25 cellular contexts compared by ENCODE assay signal in the genomic region with DNA sequence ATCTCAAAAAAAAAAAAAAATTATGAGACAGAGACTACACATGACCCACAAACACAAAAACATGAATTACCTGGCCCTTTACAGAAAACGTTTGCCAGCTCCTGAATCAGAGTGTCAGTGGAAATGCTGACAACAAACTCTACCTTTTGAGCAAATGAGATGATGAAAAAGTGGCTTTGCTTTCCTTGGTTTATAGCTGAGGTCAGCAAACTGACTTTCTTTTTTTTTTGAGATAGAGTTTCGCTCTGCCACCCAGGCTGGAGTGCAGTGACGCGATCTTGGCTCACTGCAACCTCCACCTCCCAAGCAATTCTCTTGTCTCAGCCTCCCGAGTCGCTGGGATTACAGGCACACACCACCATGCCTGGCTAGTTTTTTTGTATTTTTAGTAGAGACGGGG. TPM values are rescaled to one million over a fixed set of nuclear protein-coding genes. Genes with fewer than 3 reads are reported as not detected.
DNase-seq lines count a peak whose midpoint lies in the region; ATAC-seq, FAIRE-seq and TF ChIP-seq lines count a peak whose summit lies in the region.
"Had no signal": no experiment of that assay in that cellular context is flagged by ENCODE, and none has a peak within 500 bp of the region (broad histone marks: within the 10 kb centered on the region; RNA-seq: fewer than 3 reads in every experiment).

No MANE protein-coding gene starts in this region.

- H3K4me1 ChIP-seq in A549 = no peaks in the 10 kb centered on the region
- peaks cover 0 to 6% of the 10 kb centered on the region in 2 experiments; a peak in 1 of 5 replicates for H3K4me1 ChIP-seq in K562 (replicated peaks in 1 of 2; ENCODE audit: control insufficient read depth in 2 of 2, insufficient read depth in 2 of 2, low read length in 2 of 2)
- peaks cover 13% of the 10 kb centered on the region for H3K4me1 ChIP-seq in muscle layer of colon (ENCODE audit: insufficient read depth, low read length)
- H3K4me1 ChIP-seq in stomach = peaks cover 0 to 16% (median 2%) of the 10 kb centered on the region in 4 donors
- H3K4me1 ChIP-seq in CD4-positive, alpha-beta memory T cell (ENCODE audit: insufficient read depth, low read length) = no peaks in the 10 kb centered on the region

- H3K36me3 ChIP-seq in K562 (ENCODE audit: control insufficient read depth, insufficient read depth, low read length) = peaks cover 19% of the 10 kb centered on the region; the same call in 1 of the 3 replicates
- H3K36me3 ChIP-seq in muscle layer of colon (ENCODE audit: insufficient read depth, low read length) = peaks cover 13% of the 10 kb centered on the region
- peaks cover 3 to 58% (median 48%) of the 10 kb centered on the region in 4 donors for H3K36me3 ChIP-seq in stomach
- peaks cover 14% of the 10 kb centered on the region for H3K36me3 ChIP-seq in CD4-positive, alpha-beta memory T cell (ENCODE audit: insufficient read depth, low read length)

- no peak overlapping the region for H3K4me2 ChIP-seq in A549
- no peak overlapping the region for H3K4me2 ChIP-seq in K562 (ENCODE audit: insufficient read depth, low read length)
- H3K4me2 ChIP-seq: GM23338, PC-9 had no signal

- H3K9me3 Mint-ChIP-seq in CD4-positive, alpha-beta memory T cell = peaks cover 0 to 2% (median 0%) of the 10 kb centered on the region in 8 donors

- no peak overlapping the region for H2AFZ ChIP-seq in K562 (ENCODE audit: low read depth, low read length)
- H2AFZ ChIP-seq: GM23338, PC-9 had no signal

- no peak overlapping the region for H3K4me3 ChIP-seq in A549
- H3K4me3 ChIP-seq in K562 = no peak overlapping the region
- H3K4me3 ChIP-seq in muscle layer of colon (ENCODE audit: low read depth in 1 of 2, low read length in 2 of 2) = no peak overlapping the region
- H3K4me3 ChIP-seq in stomach = no peak overlapping the region
- H3K4me3 ChIP-seq in CD4-positive, alpha-beta memory T cell (ENCODE audit: low read length in 2 of 2) = no peak overlapping the region
- H3K4me3 ChIP-seq: GM23338, HAP-1, PC-9 had no signal

- no peaks in the 10 kb centered on the region for H4K20me1 ChIP-seq in K562 (replicated peaks; ENCODE audit: control insufficient read depth, insufficient read depth, low read length)

- no peaks in the 10 kb centered on the region for H3K79me2 ChIP-seq in K562 (ENCODE audit: control insufficient read depth, insufficient read depth, low read length)

- DNase-seq in A549 (ENCODE audit: low read depth in 1 of 2, low spot score in 1 of 2) (no peak), K562 (ENCODE audit: extremely low read depth in 1 of 4, low spot score in 3 of 4) (no peak), stomach (no peak), T-helper 17 cell (no peak)
- DNase-seq in CD4-positive, alpha-beta memory T cell = no peak
- no peak for DNase-seq in activated CD8-positive, alpha-beta memory T cell treated with anti-CD3 and anti-CD28 coated beads, Interleukin-2, amount 50 U/mL, for 4 hours
- DNase-seq: 8988T, Kasumi-1, NCI-H1048, NCI-H1417 treated with DMSO at 0.1 percent for 48 hours, NCI-H187 treated with DMSO at 0.1 percent for 48 hours, NCI-H69, PC-9, RPMI8226, SIG-M5 had no signal

- POLR2A ChIA-PET in A549 (lab: Yijun Ruan, JAX) = interaction anchor here (0.7 kb wide), 1 partner anchor 174 kb away, joined by 3 read pairs; no protein-coding TSS in a partner anchor
- POLR2A ChIA-PET in K562 (lab: Yijun Ruan, JAX) = interaction anchor here (0.6 kb wide), 1 partner anchor 555 kb away, joined by 3 read pairs; no protein-coding TSS in a partner anchor
- POLR2A ChIA-PET in CD4-positive, alpha-beta memory T cell (lab: Charles Lee; ENCODE audit: partially characterized antibody) = interaction anchor here (0.5 kb wide), 1 partner anchor 14 kb away, joined by 3 read pairs; no protein-coding TSS in a partner anchor

- intact Hi-C loops in K562 (cut with micrococcal nuclease) = no loop called here
- intact Hi-C loops in stomach (cut with DNase I; ENCODE audit: low total_unique reads) = no loop called here
- intact Hi-C loops in CD4-positive, alpha-beta memory T cell (cut with micrococcal nuclease) = no loop called here

- in situ Hi-C loops in K562 (cut with MboI) = no loop called here

- no peak for TF ChIP-seq RAD21 in A549 (conservative IDR thresholded peaks at IDR 0.05 in 1 of 2, IDR thresholded peaks at IDR 0.05 in 1 of 2)
- TF ChIP-seq RAD21 in K562 (CRISPR knock-in tag; conservative IDR thresholded peaks at IDR 0.05 in 1 of 2, IDR thresholded peaks at IDR 0.05 in 1 of 2) = no peak

- 88% methylated on average over 7 of the region's 7 CpGs for WGBS in A549 (ENCODE audit: missing lambda C conversion rate)
- WGBS in K562 (ENCODE audit: insufficient coverage, low coverage, missing lambda C conversion rate) = 83% methylated on average over 7 of the region's 7 CpGs
- 91 to 97% (median 94%) methylated on average over 7 of the region's 7 CpGs for WGBS in stomach, 5 donors

- H3K27me3 Mint-ChIP-seq in CD4-positive, alpha-beta memory T cell = no peaks in the 10 kb centered on the region
- H3K27me3 Mint-ChIP-seq in T-helper 17 cell = no peaks in the 10 kb centered on the region

- TF ChIP-seq EP300 in A549 (IDR thresholded peaks at IDR 0.05) (no peak), K562 (IDR thresholded peaks at IDR 0.05; ENCODE audit: low read length) (no peak), stomach (IDR thresholded peaks at IDR 0.05) (no peak)

- TF ChIP-seq POLR2A in A549 (IDR thresholded peaks at IDR 0.05; ENCODE audit: low read length) (no peak), K562 (conservative IDR thresholded peaks at IDR 0.05) (no peak), stomach (IDR thresholded peaks at IDR 0.05) (no peak)

- H3K9ac ChIP-seq in K562 (ENCODE audit: insufficient read depth in 1 of 2, low read depth in 2 of 2, low read length in 2 of 2) = no peak overlapping the region
- no peak overlapping the region for H3K9ac ChIP-seq in muscle layer of colon (ENCODE audit: low read length)

- H3K9me1 ChIP-seq in K562 (ENCODE audit: control insufficient read depth, insufficient read depth, low read length) = no peaks in the 10 kb centered on the region

- peaks cover 51% of the 10 kb centered on the region in 2 donors for H3K36me3 Mint-ChIP-seq in CD4-positive, alpha-beta memory T cell
- H3K36me3 Mint-ChIP-seq in T-helper 17 cell (ENCODE audit: low read depth) = peaks cover 21% of the 10 kb centered on the region

- H3K27ac ChIP-seq in A549 (no peak overlapping the region), K562 (ENCODE audit: extremely low read depth, low read depth, low read length) (no peak overlapping the region), muscle layer of colon (ENCODE audit: low read depth, low read length) (peak overlapping the region; percentile 25), stomach (peak overlapping the region; percentile 5 to 77 (median 66))
- H3K27ac ChIP-seq in CD4-positive, alpha-beta memory T cell (ENCODE audit: low read depth, low read length) = no peak overlapping the region
- H3K27ac ChIP-seq: C4-2B, PC-9 had no signal

- H3K4me3 Mint-ChIP-seq in CD4-positive, alpha-beta memory T cell = no peak overlapping the region
- no peak overlapping the region for H3K4me3 Mint-ChIP-seq in T-helper 17 cell
- H3K4me3 Mint-ChIP-seq: GM23338, IgD-negative memory B cell had no signal

- no peak for ATAC-seq in A549
- no peak for ATAC-seq in K562
- ATAC-seq in GM21576 (IDR thresholded peaks at IDR 0.05; ENCODE audit: unreplicated experiment) = no peak
- ATAC-seq in T-helper 17 cell = no peak
- ATAC-seq: GM23338, SK-N-SH treated with all-trans-retinoic acid at 6 μM for 48 hours had no signal

- H3K9me3 ChIP-seq in A549 = peaks cover 10% of the 10 kb centered on the region; the same call in 1 of the 3 replicates
- H3K9me3 ChIP-seq in K562 (replicated peaks; ENCODE audit: control insufficient read depth, insufficient read depth, low read depth, low read length) = no peaks in the 10 kb centered on the region
- no peaks in the 10 kb centered on the region for H3K9me3 ChIP-seq in muscle layer of colon (ENCODE audit: low read length)
- no peaks in the 10 kb centered on the region for H3K9me3 ChIP-seq in stomach
- no peaks in the 10 kb centered on the region for H3K9me3 ChIP-seq in CD4-positive, alpha-beta memory T cell (ENCODE audit: control insufficient read depth in 1 of 2, low read length in 2 of 2)
- no peaks in the 10 kb centered on the region for H3K9me3 ChIP-seq in T-helper 17 cell (ENCODE audit: control insufficient read depth, low read length, poor library complexity, severe bottlenecking)
- H3K9me3 ChIP-seq: HAP-1 had no signal

- FAIRE-seq in A549 (lab: Jason Lieb, UNC) = no peak
- no peak for FAIRE-seq in K562 (lab: Jason Lieb, UNC)
- FAIRE-seq: G401.6, GM12892, HTR-8/SVneo had no signal

- CTCF ChIA-PET in A549 (lab: Yijun Ruan, JAX) = interaction anchor here (0.9 to 1.4 kb wide), 3 partner anchors 9 to 15 kb away, joined by 3 to 5 read pairs (median 4); no protein-coding TSS in a partner anchor
- CTCF ChIA-PET in K562 (lab: Yijun Ruan, JAX; ENCODE audit: low intra/inter-chr PET ratio) = interaction anchor here (0.8 kb wide), 1 partner anchor 13 kb away, joined by 4 read pairs; no protein-coding TSS in a partner anchor
- CTCF ChIA-PET in CD4-positive, alpha-beta memory T cell (lab: Charles Lee; ENCODE audit: partially characterized antibody) = no interaction called here

- BruUV-seq in K562 (replicated peaks; lab: Mats Ljungman, UMichigan) = no TSS peak

- peaks cover 0 to 14% (median under 1%) of the 10 kb centered on the region in 4 donors for H3K4me1 Mint-ChIP-seq in CD4-positive, alpha-beta memory T cell
- H3K4me1 Mint-ChIP-seq in T-helper 17 cell = peaks cover 11% of the 10 kb centered on the region
- H3K4me1 Mint-ChIP-seq: GM23338 had no signal

- H3K27me3 ChIP-seq in K562 (ENCODE audit: control insufficient read depth in 2 of 2, insufficient read depth in 2 of 2, low read length in 2 of 2) (no peaks in the 10 kb centered on the region), muscle layer of colon (ENCODE audit: control insufficient read depth in 1 of 2, insufficient read depth in 2 of 2, low read length in 2 of 2) (no peaks in the 10 kb centered on the region), stomach (no peaks in the 10 kb centered on the region)
- H3K27me3 ChIP-seq in CD4-positive, alpha-beta memory T cell (ENCODE audit: insufficient read depth, low read length) = no peaks in the 10 kb centered on the region

- peak overlapping the region in 1 of 7 donors; percentile 45 for H3K27ac Mint-ChIP-seq in CD4-positive, alpha-beta memory T cell
- no peak overlapping the region for H3K27ac Mint-ChIP-seq in T-helper 17 cell
- H3K27ac Mint-ChIP-seq: GM23338, IgD-negative memory B cell had no signal

- no peak for TF ChIP-seq CTCF in A549 (IDR thresholded peaks at IDR 0.05)
- TF ChIP-seq CTCF in K562 (IDR thresholded peaks at IDR 0.05 in 2 of 3, conservative IDR thresholded peaks at IDR 0.05 in 1 of 3; ENCODE audit: insufficient read depth in 2 of 3, low read depth in 1 of 3, low read length in 3 of 3) = no peak
- no peak for TF ChIP-seq CTCF in stomach (IDR thresholded peaks at IDR 0.05)

RNA-seq across cellular contexts. Expression of gene ZCCHC14, which starts 46.3 kb away (rescaled TPM):
- 3.8 and 5.5 TPM in 2 replicates for polyA plus RNA-seq in A549 (2011; rRNA removed)
- polyA plus RNA-seq in A549 (2012; cell fraction: cytosol; rRNA removed) = 3.8 and 5.3 TPM in 2 replicates
- 10.8 and 15.5 TPM in 2 replicates for polyA plus RNA-seq in A549 (2012; cell fraction: nucleus; rRNA removed)
- polyA plus RNA-seq in A549 (2017; fragmentation: RNase III; extraction: RNeasy Plus Mini Kit Qiagen cat#74134 plus additional on column Dnase treatment) = 6.1 to 7.3 TPM (median 6.5 TPM) in 3 replicates
- polyA minus RNA-seq in A549 (2011; rRNA and poly(A)+ RNA removed) = 7.2 and 8.0 TPM in 2 replicates
- total RNA-seq in K562 (2011; cell fraction: chromatin; rRNA removed; ENCODE audit: low replicate concordance) = 12.3 and 12.8 TPM in 2 replicates
- total RNA-seq in K562 (2011; cell fraction: nucleolus; rRNA removed) = 8.2 and 10.7 TPM in 2 replicates
- total RNA-seq in K562 (2011; cell fraction: nucleoplasm; rRNA removed) = 7.7 and 8.7 TPM in 2 replicates
- total RNA-seq in K562 (2014; rRNA removed) = 3.0 and 3.6 TPM in 2 replicates
- 2.1 and 2.3 TPM in 2 replicates for total RNA-seq in K562 (2014; rRNA removed; fragmentation: Illumina TruSeq; extraction: Trizol)
- 2.9 and 3.3 TPM in 2 replicates for total RNA-seq in K562 (2015; rRNA removed; fragmentation: Illumina TruSeq; extraction: Trizol)
- total RNA-seq in K562 (2021) = 12.4 and 12.8 TPM in 2 replicates
- polyA plus RNA-seq in K562 (2011; rRNA removed) = 1.8 and 2.4 TPM in 2 replicates
- 1.9 and 2.9 TPM in 2 replicates for polyA plus RNA-seq in K562 (2011; cell fraction: cytosol; rRNA removed)
- polyA plus RNA-seq in K562 (2011; cell fraction: nucleus; rRNA removed) = 8.2 and 15.7 TPM in 2 replicates
- polyA plus RNA-seq in K562 (2012) = 7.3 and 8.2 TPM in 2 replicates
- 5.9 and 6.0 TPM in 2 replicates for polyA plus RNA-seq in K562 (2014; fragmentation: Illumina TruSeq; extraction: Trizol)
- 1 to 10 TPM; 1.5 TPM for polyA plus RNA-seq in K562 (2014; fragmentation: Nextera tagmentation; extraction: Ambion mirVana)
- polyA plus RNA-seq in K562 (2014; rRNA removed) = 5.1 and 5.5 TPM in 2 replicates
- 2.8 and 3.0 TPM in 2 replicates for polyA minus RNA-seq in K562 (2011; rRNA and poly(A)+ RNA removed)
- 5.0 and 7.8 TPM in 2 replicates for polyA minus RNA-seq in K562 (2011; cell fraction: cytosol; rRNA and poly(A)+ RNA removed)
- polyA minus RNA-seq in K562 (2011; cell fraction: nucleus; rRNA and poly(A)+ RNA removed) = 6.2 and 6.7 TPM in 2 replicates
- total RNA-seq in stomach = 10 to 100 TPM; 15.9 to 25.9 (median 21.3) TPM
- 1 to 10 TPM; 5.4 to 6.7 (median 6.4) TPM for polyA plus RNA-seq in stomach
- 10 to 100 TPM; 22.7 to 25.1 TPM for total RNA-seq in CD4-positive, alpha-beta memory T cell
- 1 to 10 TPM in 1 of 2 donors, under 1 TPM in 1; 0.21 to 1.1 TPM for polyA plus RNA-seq in CD4-positive, alpha-beta memory T cell
- total RNA-seq in T-helper 17 cell = 10 to 100 TPM; 16.5 to 17.7 TPM

RNA-seq across cellular contexts. Expression of gene MAP1LC3B, which starts 54.3 kb away (rescaled TPM):
- polyA plus RNA-seq in A549 (2011; rRNA removed) (52.3 and 77.7 TPM in 2 replicates), A549 (2017; fragmentation: RNase III; extraction: RNeasy Plus Mini Kit Qiagen cat#74134 plus additional on column Dnase treatment) (92.6 to 95.1 TPM (median 94.1 TPM) in 3 replicates), K562 (2011; rRNA removed) (37.0 and 42.6 TPM in 2 replicates), K562 (2014; fragmentation: Illumina TruSeq; extraction: Trizol) (79.9 and 81.5 TPM in 2 replicates), K562 (2014; fragmentation: Nextera tagmentation; extraction: Ambion mirVana) (10 to 100 TPM; 30.4 to 36.7 TPM), K562 (2014; rRNA removed) (45.5 TPM in 2 replicates), stomach (10 to 100 TPM; 31.5 to 62.0 (median 50.1) TPM)
- polyA plus RNA-seq in A549 (2012; cell fraction: cytosol; rRNA removed) = 22.1 and 24.5 TPM in 2 replicates
- 7.4 and 14.0 TPM in 2 replicates for polyA plus RNA-seq in A549 (2012; cell fraction: nucleus; rRNA removed)
- 23.4 and 27.7 TPM in 2 replicates for polyA minus RNA-seq in A549 (2011; rRNA and poly(A)+ RNA removed)
- 39.2 and 55.8 TPM in 2 replicates for total RNA-seq in K562 (2011; cell fraction: chromatin; rRNA removed; ENCODE audit: low replicate concordance)
- total RNA-seq in K562 (2011; cell fraction: nucleolus; rRNA removed) = 28.3 and 28.9 TPM in 2 replicates
- total RNA-seq in K562 (2011; cell fraction: nucleoplasm; rRNA removed) = 49.8 and 99.0 TPM in 2 replicates
- total RNA-seq in K562 (2014; rRNA removed) (21.3 and 24.9 TPM in 2 replicates), K562 (2014; rRNA removed; fragmentation: Illumina TruSeq; extraction: Trizol) (26.7 and 32.7 TPM in 2 replicates), K562 (2015; rRNA removed; fragmentation: Illumina TruSeq; extraction: Trizol) (16.0 and 16.2 TPM in 2 replicates), K562 (2021) (73.1 and 77.4 TPM in 2 replicates), stomach (100 to 1,000 TPM in 1 of 5 donors, 10 to 100 TPM in 4; 24.6 to 111 (median 50.1) TPM), T-helper 17 cell (100 to 1,000 TPM in 1 of 2 donors, 10 to 100 TPM in 1; 90.6 to 102 TPM)
- polyA plus RNA-seq in K562 (2011; cell fraction: cytosol; rRNA removed) = 17.6 and 25.2 TPM in 2 replicates
- polyA plus RNA-seq in K562 (2011; cell fraction: nucleus; rRNA removed) = 16.4 and 19.9 TPM in 2 replicates
- 57.7 and 110 TPM in 2 replicates for polyA plus RNA-seq in K562 (2012)
- polyA minus RNA-seq in K562 (2011; rRNA and poly(A)+ RNA removed) = 21.9 and 25.6 TPM in 2 replicates
- 23.5 and 24.3 TPM in 2 replicates for polyA minus RNA-seq in K562 (2011; cell fraction: cytosol; rRNA and poly(A)+ RNA removed)
- 8.3 and 11.6 TPM in 2 replicates for polyA minus RNA-seq in K562 (2011; cell fraction: nucleus; rRNA and poly(A)+ RNA removed)
- total RNA-seq in CD4-positive, alpha-beta memory T cell = 10 to 100 TPM; 67.2 to 72.1 TPM
- 100 to 1,000 TPM; 133 to 172 TPM for polyA plus RNA-seq in CD4-positive, alpha-beta memory T cell

Comparison
In these comparisons a context has a peak if more than half of its experiments do, and no peak if none do; other contexts are left out.
1. H3K27ac ChIP-seq: peak in muscle layer of colon (single experiment) and stomach (5 of 5); none in A549 (0 of 2), K562 (single experiment) and CD4-positive, alpha-beta memory T cell (single experiment).
2. Of the 35 proteins assayed by ChIP-seq in both K562 and A549: peak only in K562: none; only in A549: none; in both: MAFK; in neither: 34.